25 cellular contexts compared by ENCODE assay signal in genomic region chr11:101741479-101742175, GRCh38.
"Had no signal": no experiment of that assay in that cellular context is flagged by ENCODE, and none has a peak within 500 bp of the region (broad histone marks: within the 10 kb centered on the region; RNA-seq: fewer than 3 reads in every experiment).

No MANE protein-coding gene starts in this region.

- H3K27me3 ChIP-seq: brain microvascular endothelial cell had no signal

- DNase-seq: activated B cell treated with CpG ODN at 0.5 μM for 24 hours; activated CD4-positive, alpha-beta memory T cell treated with anti-CD3 and anti-CD28 coated beads for 36 hours; activated CD4-positive, alpha-beta T cell treated with anti-CD3 and anti-CD28 coated beads, Interleukin-2, amount 10 ng/mL, durations not matched to agents 7 days and 5 days; activated CD8-positive, alpha-beta memory T cell treated with anti-CD3 and anti-CD28 coated beads for 24 hours; activated effector memory CD4-positive, alpha-beta T cell treated with anti-CD3 and anti-CD28 coated beads, Interleukin-2, amount 50 U/mL, for 16 hours; activated naive CD4-positive, alpha-beta T cell treated with Interleukin-2 at 50 U/mL for 16 hours; activated T-cell treated with anti-CD3 and anti-CD28 coated beads, Interleukin-2, amount 50 U/mL, for 4 hours; amygdala; brain microvascular endothelial cell; caudate nucleus; Kasumi-1; NCI-H1092; NCI-H1417; NCI-H2029 treated with DMSO at 0.1 percent for 48 hours; NCI-H524; PC-3; T-cell; T-helper 2 cell; T1000 had no signal

- H3K36me3 ChIP-seq: brain microvascular endothelial cell had no signal

- ATAC-seq: activated naive CD4-positive, alpha-beta T cell treated with anti-CD3 and anti-CD28 coated beads, Interleukin-2, amount 50 U/mL, for 72 hours; activated T-cell treated with anti-CD3 and anti-CD28 coated beads, Interleukin-2, amount 50 U/mL, for 4 hours; K562; PC-3; T-cell had no signal

- FAIRE-seq: astrocyte, K562, RCC 7860, TTC549 had no signal

- H3K27ac ChIP-seq: brain microvascular endothelial cell, SK-N-MC had no signal

- H3K4me3 ChIP-seq: K562, SK-N-MC had no signal
